In genomic region chr2:41966431-41966893, GRCh38 we compare ENCODE assay signal across 8 cellular contexts.
A peak's percentile ranks its signal among the peaks of the same experiment; 100 is the strongest.
DNase-seq lines count a peak whose midpoint lies in the region; ATAC-seq and TF ChIP-seq lines count a peak whose summit lies in the region.

No MANE protein-coding gene starts in this region.

- WGBS in spleen, 5 donors, result 72 to 87% (median 79%) methylated on average over 8 to 10 of the region's 10 CpGs

- in situ Hi-C loops in astrocyte of the cerebellum (cut with HindIII; ENCODE audit: low sequenced_read_pairs), result no loop called here

- H3K4me3 Mint-ChIP-seq in HFFc6 (no peak overlapping the region), endothelial cell (ENCODE audit: unreplicated experiment) (no peak overlapping the region)
- no peak overlapping the region for H3K4me3 Mint-ChIP-seq in activated T-helper 17 cell treated with anti-CD3 and anti-CD28 coated beads, Interleukin-2, amount 50 U/mL, for 72 hours

- peak overlapping the region in 7 of 8 donors; percentile 43 to 70 (median 58) for H3K27ac ChIP-seq in spleen

- no peaks in the 10 kb centered on the region for H3K36me3 Mint-ChIP-seq in HFFc6 (ENCODE audit: low read depth)
- no peaks in the 10 kb centered on the region for H3K36me3 Mint-ChIP-seq in endothelial cell (ENCODE audit: low read depth, unreplicated experiment)
- no peaks in the 10 kb centered on the region for H3K36me3 Mint-ChIP-seq in activated T-helper 17 cell treated with anti-CD3 and anti-CD28 coated beads, Interleukin-2, amount 50 U/mL, for 72 hours (ENCODE audit: low read depth)

- no peaks in the 10 kb centered on the region for H3K27me3 ChIP-seq in spleen (replicated peaks in 1 of 7)

- H3K9me3 Mint-ChIP-seq in HFFc6 (no peaks in the 10 kb centered on the region), endothelial cell (ENCODE audit: unreplicated experiment) (no peaks in the 10 kb centered on the region)
- no peaks in the 10 kb centered on the region for H3K9me3 Mint-ChIP-seq in activated T-helper 17 cell treated with anti-CD3 and anti-CD28 coated beads, Interleukin-2, amount 50 U/mL, for 72 hours

- intact Hi-C loops in spleen (cut with DNase I; ENCODE audit: low total_unique reads), result no loop called here

- H3K27ac Mint-ChIP-seq in HFFc6 (no peak overlapping the region), endothelial cell (ENCODE audit: unreplicated experiment) (no peak overlapping the region)
- no peak overlapping the region for H3K27ac Mint-ChIP-seq in activated T-helper 17 cell treated with anti-CD3 and anti-CD28 coated beads, Interleukin-2, amount 50 U/mL, for 72 hours

- H3K4me3 ChIP-seq in astrocyte of the cerebellum (ENCODE audit: low read depth, low read length), result no peak overlapping the region
- no peak overlapping the region for H3K4me3 ChIP-seq in spleen

- ATAC-seq in HG03095 (IDR thresholded peaks at IDR 0.05; ENCODE audit: unreplicated experiment), result no peak
- ATAC-seq in activated T-helper 17 cell treated with anti-CD3 and anti-CD28 coated beads, Interleukin-2, amount 50 U/mL, for 72 hours (replicated peaks), result no peak
- ATAC-seq in HG03354 (IDR thresholded peaks at IDR 0.05; ENCODE audit: poor library complexity, severe bottlenecking, unreplicated experiment), result no peak

- H3K27me3 Mint-ChIP-seq in HFFc6 (ENCODE audit: insufficient read depth), result peaks cover 60% of the 10 kb centered on the region
- peaks cover 5% of the 10 kb centered on the region for H3K27me3 Mint-ChIP-seq in endothelial cell (ENCODE audit: unreplicated experiment)
- H3K27me3 Mint-ChIP-seq in activated T-helper 17 cell treated with anti-CD3 and anti-CD28 coated beads, Interleukin-2, amount 50 U/mL, for 72 hours, result peaks cover 6% of the 10 kb centered on the region

- H3K4me1 Mint-ChIP-seq in HFFc6 (ENCODE audit: low read depth), result peaks cover 20% of the 10 kb centered on the region
- H3K4me1 Mint-ChIP-seq in endothelial cell (ENCODE audit: unreplicated experiment), result peaks cover 34% of the 10 kb centered on the region
- H3K4me1 Mint-ChIP-seq in activated T-helper 17 cell treated with anti-CD3 and anti-CD28 coated beads, Interleukin-2, amount 50 U/mL, for 72 hours, result no peaks in the 10 kb centered on the region

- DNase-seq in HFFc6 (peak; percentile 93), astrocyte of the cerebellum (ENCODE audit: low read depth) (peak; percentile 94), inferior parietal cortex (ENCODE audit: extremely low spot score) (peak; percentile 78), spleen (no peak), endothelial cell (ENCODE audit: low spot score) (no peak)

- peaks cover 0 to 34% (median 8%) of the 10 kb centered on the region in 6 donors for H3K4me1 ChIP-seq in spleen

- no peaks in the 10 kb centered on the region for H3K36me3 ChIP-seq in spleen

- no peak for TF ChIP-seq POLR2A in spleen (IDR thresholded peaks at IDR 0.05)

- TF ChIP-seq CTCF in HFFc6 (IDR thresholded peaks at IDR 0.05), result no peak
- no peak for TF ChIP-seq CTCF in astrocyte of the cerebellum (IDR thresholded peaks at IDR 0.05; ENCODE audit: low read depth, low read length, missing control alignments)
- TF ChIP-seq CTCF in spleen (IDR thresholded peaks at IDR 0.05 in 8 of 11, conservative IDR thresholded peaks at IDR 0.05 in 3 of 11), result no peak
- TF ChIP-seq CTCF in endothelial cell (IDR thresholded peaks at IDR 0.05; ENCODE audit: unreplicated experiment), result no peak

- no peaks in the 10 kb centered on the region for H3K9me3 ChIP-seq in spleen

Comparison
In these comparisons a context has a peak if more than half of its experiments do, and no peak if none do; other contexts are left out.
1. DNase-seq: peak in HFFc6 (single experiment), astrocyte of the cerebellum (single experiment) and inferior parietal cortex (single experiment); none in spleen (single experiment) and endothelial cell (single experiment).